ENCODE assay signal across 18 cellular contexts in the genomic region with DNA sequence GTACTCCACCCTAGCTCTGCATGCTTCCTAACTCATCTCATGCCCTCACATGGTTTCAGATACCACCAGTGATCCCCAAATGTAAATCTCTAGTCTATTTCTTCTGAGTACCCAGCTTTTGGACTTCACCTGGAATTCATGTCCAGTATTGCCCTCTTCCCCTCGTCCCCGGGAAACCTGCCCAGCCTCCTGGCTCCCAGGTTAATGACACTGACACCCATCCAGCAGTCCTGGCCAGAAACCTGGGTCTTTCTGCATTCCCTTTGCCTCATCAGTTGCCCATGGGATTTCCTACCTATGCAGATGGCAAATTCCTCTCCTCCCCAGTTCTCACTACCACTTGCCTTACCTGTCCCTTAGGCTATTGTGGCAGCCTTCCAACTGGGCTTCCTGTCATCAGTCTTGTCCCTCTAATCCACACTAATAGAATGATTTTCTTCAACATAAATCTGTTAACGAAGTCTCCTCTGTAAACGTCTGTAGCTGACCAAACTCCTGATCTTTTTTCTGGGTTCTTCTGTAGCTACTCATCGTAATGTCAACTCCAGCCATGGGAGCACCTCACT.
"Had no signal": no experiment of that assay in that cellular context is flagged by ENCODE, and none has a peak within 500 bp of the region (broad histone marks: within the 10 kb centered on the region; RNA-seq: fewer than 3 reads in every experiment).

No MANE protein-coding gene starts in this region.

- H3K36me3 ChIP-seq: heart left ventricle, left lung, lower lobe of right lung, pancreas had no signal

- H3K9me3 ChIP-seq: left lung, lower lobe of right lung, pancreas had no signal

- H3K27ac Mint-ChIP-seq: endodermal cell, nephron, progenitor cell of endocrine pancreas had no signal

- ATAC-seq: heart left ventricle, left lung, lower lobe of right lung, pancreas, right cardiac atrium had no signal

- H3K4me3 Mint-ChIP-seq: endodermal cell, naive B cell, nephron had no signal

- H3K27me3 ChIP-seq: heart left ventricle, left lung, pancreas had no signal

- H3K27me3 Mint-ChIP-seq: progenitor cell of endocrine pancreas had no signal

- H3K4me1 ChIP-seq: heart left ventricle, left lung, lower lobe of right lung, pancreas had no signal

- H3K9me3 Mint-ChIP-seq: endodermal cell had no signal

- H3K27ac ChIP-seq: coronary artery, heart left ventricle, left lung, lower lobe of right lung, pancreas had no signal

- H3K4me1 Mint-ChIP-seq: nephron had no signal

- H3K36me3 Mint-ChIP-seq: naive B cell had no signal

- DNase-seq: effector CD4-positive, alpha-beta T cell; endodermal cell; heart left ventricle; hippocampal formation; left lung; lower lobe of right lung; mesenchymal stem cell; naive B cell; occipital lobe; pancreas; right cardiac atrium; stimulated activated CD4-positive, alpha-beta T cell treated with anti-CD3 and anti-CD28 coated beads, Interleukin-2, amount 100 ng/mL, for 48 hours; stimulated activated naive CD4-positive, alpha-beta T cell treated with Interleukin-2 at 50 U/mL for 16 hours; trophoblast cell had no signal

- H3K4me2 ChIP-seq: smooth muscle cell had no signal

- H3K4me3 ChIP-seq: coronary artery, heart left ventricle, left lung, lower lobe of right lung, pancreas, smooth muscle cell had no signal
